15 cellular contexts compared by ENCODE assay signal in the genomic region with DNA sequence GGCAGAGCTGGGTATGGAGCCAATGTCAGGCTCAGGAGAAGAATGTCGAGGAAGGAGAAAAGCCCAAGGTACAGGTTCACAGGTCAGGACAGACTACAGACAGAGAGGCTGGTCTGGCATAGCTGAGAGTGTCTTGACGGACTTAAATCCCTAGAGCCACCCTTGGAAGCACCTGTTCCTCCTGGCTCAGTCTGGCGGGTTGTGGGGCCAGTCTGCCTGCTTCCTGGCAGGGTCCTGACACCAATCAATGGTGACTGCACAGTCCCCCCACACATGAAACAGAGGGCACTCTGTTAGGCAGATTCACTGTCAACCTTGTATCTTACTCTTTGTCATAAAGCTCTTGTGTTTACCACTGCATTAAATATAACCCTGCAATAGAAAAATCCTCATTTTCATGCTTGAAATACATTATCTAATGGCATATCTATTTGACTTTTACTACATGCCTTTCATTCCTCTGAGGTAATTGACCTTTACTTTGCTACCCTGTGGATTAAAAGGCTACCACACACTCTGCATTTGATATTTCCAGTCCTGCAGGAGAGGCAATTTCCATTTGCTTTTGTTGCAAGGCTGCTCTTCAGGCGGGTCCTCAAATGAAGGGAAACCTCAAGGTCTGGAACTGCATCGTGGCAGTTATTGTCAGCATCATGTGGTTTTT.
"Had no signal": no experiment of that assay in that cellular context is flagged by ENCODE, and none has a peak within 500 bp of the region (broad histone marks: within the 10 kb centered on the region; RNA-seq: fewer than 3 reads in every experiment).

No MANE protein-coding gene starts in this region.

- H3K27me3 ChIP-seq: foreskin keratinocyte had no signal

- H3K36me3 ChIP-seq: left ventricle myocardium inferior, thoracic aorta had no signal

- H3K9me3 ChIP-seq: left ventricle myocardium inferior, psoas muscle, thoracic aorta had no signal

- ATAC-seq: activated CD8-positive, alpha-beta T cell treated with anti-CD3 and anti-CD28 coated beads, Interleukin-2, amount 10 ng/mL, durations not matched to agents 7 days and 5 days; activated T-cell treated with anti-CD3 and anti-CD28 coated beads, Interleukin-2, amount 50 U/mL, for 72 hours; foreskin keratinocyte; psoas muscle; WTC11 had no signal

- H3K4me1 ChIP-seq: foreskin keratinocyte, left ventricle myocardium inferior had no signal

- H3K27ac ChIP-seq: foreskin keratinocyte, left ventricle myocardium inferior, psoas muscle, thoracic aorta had no signal

- DNase-seq: activated CD4-positive, alpha-beta T cell treated with anti-CD3 and anti-CD28 coated beads for 48 hours; activated CD8-positive, alpha-beta memory T cell treated with anti-CD3 and anti-CD28 coated beads, Interleukin-2, amount 50 U/mL, for 4 hours; activated CD8-positive, alpha-beta T cell treated with anti-CD3 and anti-CD28 coated beads, Interleukin-2, amount 10 ng/mL, durations not matched to agents 7 days and 5 days; activated gamma-delta T cell; activated T-cell treated with anti-CD3 and anti-CD28 coated beads, Interleukin-2, amount 50 U/mL, for 72 hours; amniotic stem cell; effector CD8-positive, alpha-beta T cell; foreskin keratinocyte; head of caudate nucleus; left ventricle myocardium inferior; psoas muscle; stimulated activated CD4-positive, alpha-beta T cell treated with anti-CD3 and anti-CD28 coated beads, Interleukin-12 subunit alpha, Interleukin-12 subunit beta, amount 100 ng/mL, for 4 hours; stimulated activated CD4-positive, alpha-beta T cell treated with anti-CD3 and anti-CD28 coated beads, Interleukin-2, amount 100 ng/mL, for 24 hours had no signal

- H3K4me3 ChIP-seq: left ventricle myocardium inferior, psoas muscle, thoracic aorta had no signal
